ENCODE assay signal across 21 cellular contexts in the genomic region with DNA sequence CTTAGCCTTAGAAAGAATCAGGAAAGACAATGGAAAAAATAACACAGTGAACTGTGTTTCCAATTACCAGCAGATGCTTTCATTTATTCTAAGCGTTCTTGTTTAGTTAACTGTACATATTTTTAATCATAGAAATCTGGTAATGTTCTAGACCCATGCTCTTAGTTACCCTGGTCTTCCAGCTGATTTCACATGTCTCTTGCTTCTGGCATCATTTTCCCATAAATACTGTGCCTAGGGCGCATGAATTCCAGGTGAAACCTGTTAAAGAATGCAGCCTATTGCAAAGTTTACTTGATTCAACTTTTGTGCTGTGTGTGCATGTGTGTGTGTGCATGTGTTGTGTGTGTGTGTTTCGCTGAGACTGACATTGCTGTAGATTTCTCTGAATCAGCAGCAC.
A peak's percentile ranks its signal among the peaks of the same experiment; 100 is the strongest.
DNase-seq lines count a peak whose midpoint lies in the region; ATAC-seq and TF ChIP-seq lines count a peak whose summit lies in the region.
"Had no signal": no experiment of that assay in that cellular context is flagged by ENCODE, and none has a peak within 500 bp of the region (broad histone marks: within the 10 kb centered on the region; RNA-seq: fewer than 3 reads in every experiment).

No MANE protein-coding gene starts in this region.

- H3K4me2 ChIP-seq in mesenchymal stem cell (ENCODE audit: low read length, poor library complexity, severe bottlenecking): no peak overlapping the region
- H3K4me2 ChIP-seq: BLaER1 had no signal

- no peak overlapping the region for H4K8ac ChIP-seq in mesenchymal stem cell (ENCODE audit: low read length)

- no peak overlapping the region for H3K4ac ChIP-seq in mesenchymal stem cell (ENCODE audit: low read depth in 1 of 2, low read length in 2 of 2)

- H3K4me3 ChIP-seq in AG10803 (ENCODE audit: low read length): no peak overlapping the region
- H3K4me3 ChIP-seq in esophagus muscularis mucosa: no peak overlapping the region
- H3K4me3 ChIP-seq in mesenchymal stem cell (ENCODE audit: insufficient read depth in 1 of 2, low read depth in 1 of 2, low read length in 2 of 2): no peak overlapping the region
- H3K4me3 ChIP-seq: BLaER1, K562, MG63 had no signal

- DNase-seq in AG10803 (ENCODE audit: low read depth) (peak; percentile 69), HFFc6 (no peak), esophagus muscularis mucosa (ENCODE audit: extremely low spot score) (peak; percentile 24), mesenchymal stem cell (no peak), NCI-H2227 (lab: John Stamatoyannopoulos, UW; ENCODE audit: unreplicated experiment) (no peak)
- DNase-seq: Caco-2; CD4-positive, alpha-beta T cell; DMS153; MG63; NCI-H1092; NCI-H1436; NCI-H187 treated with DMSO at 0.1 percent for 48 hours; NCI-H2227 treated with DMSO at 0.1 percent for 48 hours; NCI-H510A; SHP77 treated with DMSO at 0.1 percent for 48 hours; T-cell had no signal

- no peak overlapping the region for H2BK120ac ChIP-seq in mesenchymal stem cell (ENCODE audit: low read depth, low read length)

- H3K14ac ChIP-seq in mesenchymal stem cell (ENCODE audit: low read length in 2 of 2): no peak overlapping the region

- H2BK12ac ChIP-seq in mesenchymal stem cell (ENCODE audit: low read length in 2 of 2): no peak overlapping the region

- H3K23ac ChIP-seq in mesenchymal stem cell (ENCODE audit: low read length in 2 of 2): no peak overlapping the region

- H2AK5ac ChIP-seq in mesenchymal stem cell (ENCODE audit: low read length, severe bottlenecking): no peak overlapping the region

- H3K4me1 ChIP-seq in esophagus muscularis mucosa: peaks cover 0 to 9% (median 4%) of the 10 kb centered on the region in 4 donors
- H3K4me1 ChIP-seq in mesenchymal stem cell (ENCODE audit: control insufficient read depth, insufficient read depth, low read depth, low read length): no peaks in the 10 kb centered on the region

- peak overlapping the region; percentile 5 for H3K9ac ChIP-seq in mesenchymal stem cell (ENCODE audit: low read length)
- H3K9ac ChIP-seq: BLaER1 had no signal

- peak overlapping the region; percentile 7; the same call in 1 of the 2 replicates for H3K27ac Mint-ChIP-seq in HFFc6
- H3K27ac Mint-ChIP-seq: CD4-positive, alpha-beta T cell; T-cell had no signal

- H3K27me3 ChIP-seq in esophagus muscularis mucosa: no peaks in the 10 kb centered on the region
- no peaks in the 10 kb centered on the region for H3K27me3 ChIP-seq in mesenchymal stem cell (ENCODE audit: control insufficient read depth in 1 of 2, insufficient read depth in 1 of 2, low read length in 2 of 2)
- H3K27me3 ChIP-seq: BLaER1, MG63 had no signal

- H2AFZ ChIP-seq in mesenchymal stem cell (ENCODE audit: low read depth, low read length): no peak overlapping the region

- no peaks in the 10 kb centered on the region for H3K9me3 ChIP-seq in esophagus muscularis mucosa
- no peaks in the 10 kb centered on the region for H3K9me3 ChIP-seq in mesenchymal stem cell (ENCODE audit: control insufficient read depth, low read length)
- H3K9me3 ChIP-seq: BLaER1, Caco-2, MG63 had no signal

- peaks cover 2% of the 10 kb centered on the region for H3K79me1 ChIP-seq in mesenchymal stem cell (replicated peaks; ENCODE audit: low read length, poor library complexity, severe bottlenecking)

- TF ChIP-seq EP300 in esophagus muscularis mucosa (IDR thresholded peaks at IDR 0.05): no peak

- TF ChIP-seq POLR2A in esophagus muscularis mucosa (IDR thresholded peaks at IDR 0.05; ENCODE audit: low read depth): no peak

- H3K36me3 ChIP-seq in esophagus muscularis mucosa (no peaks in the 10 kb centered on the region), mesenchymal stem cell (ENCODE audit: control insufficient read depth in 1 of 2, insufficient read depth in 2 of 2, low read depth in 1 of 2, low read length in 2 of 2) (no peaks in the 10 kb centered on the region)
- H3K36me3 ChIP-seq: BLaER1, MG63 had no signal

- no peak overlapping the region for H3K4me3 Mint-ChIP-seq in HFFc6
- H3K4me3 Mint-ChIP-seq: CD4-positive, alpha-beta T cell; T-cell had no signal

- H3K9me3 Mint-ChIP-seq in HFFc6: no peaks in the 10 kb centered on the region
- H3K9me3 Mint-ChIP-seq: CD4-positive, alpha-beta T cell; T-cell had no signal

- peaks cover 42% of the 10 kb centered on the region for H3K4me1 Mint-ChIP-seq in HFFc6 (ENCODE audit: low read depth)
- H3K4me1 Mint-ChIP-seq: T-cell had no signal

- 74% methylated on average over 3 of the region's 3 CpGs for WGBS in esophagus muscularis mucosa
- WGBS in mesenchymal stem cell: 88% methylated on average over 1 of the region's 3 CpGs

- H3K36me3 Mint-ChIP-seq in HFFc6 (ENCODE audit: low read depth): peaks cover 2% of the 10 kb centered on the region; the same call in 1 of the 2 replicates
- H3K36me3 Mint-ChIP-seq: T-cell had no signal

- intact Hi-C loops in esophagus muscularis mucosa (cut with DNase I): loop anchor here (5.0 kb wide), 1 partner anchor 197 kb away; no protein-coding TSS in a partner anchor

- no peak overlapping the region for H3K27ac ChIP-seq in esophagus muscularis mucosa (replicated peaks in 1 of 4)
- H3K27ac ChIP-seq in mesenchymal stem cell (ENCODE audit: low read length, poor library complexity, severe bottlenecking): no peak overlapping the region
- H3K27ac ChIP-seq: BLaER1, RWPE1 had no signal

- ATAC-seq in HG02885 (IDR thresholded peaks at IDR 0.05; ENCODE audit: poor library complexity, unreplicated experiment): no peak
- ATAC-seq in GM21717 (IDR thresholded peaks at IDR 0.05; ENCODE audit: unreplicated experiment): no peak
- ATAC-seq: K562, T-cell had no signal

- TF ChIP-seq CTCF in AG10803 (conservative IDR thresholded peaks at IDR 0.05; ENCODE audit: low read length) (no peak), HFFc6 (IDR thresholded peaks at IDR 0.05) (no peak), esophagus muscularis mucosa (IDR thresholded peaks at IDR 0.05) (no peak)

- no peak overlapping the region for H4K91ac ChIP-seq in mesenchymal stem cell (ENCODE audit: low read length)

- H3K18ac ChIP-seq in mesenchymal stem cell (ENCODE audit: low read depth in 1 of 2, low read length in 2 of 2): no peak overlapping the region

- H2BK5ac ChIP-seq in mesenchymal stem cell (ENCODE audit: low read depth, low read length, poor library complexity, severe bottlenecking): no peak overlapping the region

- no peak overlapping the region for H2BK15ac ChIP-seq in mesenchymal stem cell (ENCODE audit: low read depth, poor library complexity, severe bottlenecking)

- H3K27me3 Mint-ChIP-seq in HFFc6 (ENCODE audit: insufficient read depth): 0 out of 2 replicates have a peak, but pooled peaks cover 2% of the 10 kb centered on the region
- H3K27me3 Mint-ChIP-seq: CD4-positive, alpha-beta T cell; T-cell had no signal

Comparison
In these comparisons a context has a peak if more than half of its experiments do, and no peak if none do; other contexts are left out.
1. DNase-seq: peak in AG10803 (single experiment) and esophagus muscularis mucosa (single experiment); none in HFFc6 (single experiment), mesenchymal stem cell (single experiment) and NCI-H2227 (single experiment).